1 cellular context compared by ENCODE assay signal in the genomic region with DNA sequence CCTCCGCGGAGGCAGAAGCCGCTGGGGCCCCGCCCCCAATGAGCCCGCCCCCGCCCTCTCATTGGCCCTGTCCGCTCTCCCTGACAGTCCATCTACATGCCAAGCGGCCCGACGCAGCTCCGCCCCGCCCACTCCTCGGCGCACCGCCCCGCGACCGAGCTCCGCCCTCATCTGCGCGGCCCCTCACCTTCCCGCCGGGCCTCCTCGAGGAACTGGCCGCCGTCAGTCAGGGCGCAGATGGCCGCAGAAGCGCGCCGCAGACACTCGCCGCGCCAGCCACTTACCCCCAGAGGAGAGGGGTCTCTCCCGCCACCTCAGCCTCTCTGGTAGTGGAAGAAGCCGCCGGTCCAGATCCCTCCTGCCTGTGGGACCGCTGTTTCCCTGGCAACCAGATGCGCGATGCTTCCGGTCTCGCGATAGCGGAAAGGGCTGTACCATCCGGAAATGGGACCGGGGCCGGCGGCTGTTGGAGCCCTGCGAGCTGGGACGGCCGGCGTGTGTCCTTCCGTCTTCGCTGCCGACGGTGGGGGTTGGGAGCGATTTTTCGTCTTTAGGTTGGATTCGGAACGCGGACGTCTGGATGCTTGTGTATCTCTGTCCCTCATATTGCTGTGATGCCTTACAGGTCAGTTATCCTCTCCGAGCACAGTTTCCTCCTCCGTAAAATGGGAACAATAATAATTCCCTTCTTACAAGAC.
A peak's percentile ranks its signal among the peaks of the same experiment; 100 is the strongest.
TF ChIP-seq lines count a peak whose summit lies in the region.

A gene (minus strand): TSS at position 401 of the 698 bp plus-strand sequence. CDS start 6,317 bp downstream, outside the sequence.

TF ChIP-seq in K562, 482 proteins besides CTCF, POLR2A, EP300 and RAD21 (continued from another document):
- TF ChIP-seq, protein P1, sequence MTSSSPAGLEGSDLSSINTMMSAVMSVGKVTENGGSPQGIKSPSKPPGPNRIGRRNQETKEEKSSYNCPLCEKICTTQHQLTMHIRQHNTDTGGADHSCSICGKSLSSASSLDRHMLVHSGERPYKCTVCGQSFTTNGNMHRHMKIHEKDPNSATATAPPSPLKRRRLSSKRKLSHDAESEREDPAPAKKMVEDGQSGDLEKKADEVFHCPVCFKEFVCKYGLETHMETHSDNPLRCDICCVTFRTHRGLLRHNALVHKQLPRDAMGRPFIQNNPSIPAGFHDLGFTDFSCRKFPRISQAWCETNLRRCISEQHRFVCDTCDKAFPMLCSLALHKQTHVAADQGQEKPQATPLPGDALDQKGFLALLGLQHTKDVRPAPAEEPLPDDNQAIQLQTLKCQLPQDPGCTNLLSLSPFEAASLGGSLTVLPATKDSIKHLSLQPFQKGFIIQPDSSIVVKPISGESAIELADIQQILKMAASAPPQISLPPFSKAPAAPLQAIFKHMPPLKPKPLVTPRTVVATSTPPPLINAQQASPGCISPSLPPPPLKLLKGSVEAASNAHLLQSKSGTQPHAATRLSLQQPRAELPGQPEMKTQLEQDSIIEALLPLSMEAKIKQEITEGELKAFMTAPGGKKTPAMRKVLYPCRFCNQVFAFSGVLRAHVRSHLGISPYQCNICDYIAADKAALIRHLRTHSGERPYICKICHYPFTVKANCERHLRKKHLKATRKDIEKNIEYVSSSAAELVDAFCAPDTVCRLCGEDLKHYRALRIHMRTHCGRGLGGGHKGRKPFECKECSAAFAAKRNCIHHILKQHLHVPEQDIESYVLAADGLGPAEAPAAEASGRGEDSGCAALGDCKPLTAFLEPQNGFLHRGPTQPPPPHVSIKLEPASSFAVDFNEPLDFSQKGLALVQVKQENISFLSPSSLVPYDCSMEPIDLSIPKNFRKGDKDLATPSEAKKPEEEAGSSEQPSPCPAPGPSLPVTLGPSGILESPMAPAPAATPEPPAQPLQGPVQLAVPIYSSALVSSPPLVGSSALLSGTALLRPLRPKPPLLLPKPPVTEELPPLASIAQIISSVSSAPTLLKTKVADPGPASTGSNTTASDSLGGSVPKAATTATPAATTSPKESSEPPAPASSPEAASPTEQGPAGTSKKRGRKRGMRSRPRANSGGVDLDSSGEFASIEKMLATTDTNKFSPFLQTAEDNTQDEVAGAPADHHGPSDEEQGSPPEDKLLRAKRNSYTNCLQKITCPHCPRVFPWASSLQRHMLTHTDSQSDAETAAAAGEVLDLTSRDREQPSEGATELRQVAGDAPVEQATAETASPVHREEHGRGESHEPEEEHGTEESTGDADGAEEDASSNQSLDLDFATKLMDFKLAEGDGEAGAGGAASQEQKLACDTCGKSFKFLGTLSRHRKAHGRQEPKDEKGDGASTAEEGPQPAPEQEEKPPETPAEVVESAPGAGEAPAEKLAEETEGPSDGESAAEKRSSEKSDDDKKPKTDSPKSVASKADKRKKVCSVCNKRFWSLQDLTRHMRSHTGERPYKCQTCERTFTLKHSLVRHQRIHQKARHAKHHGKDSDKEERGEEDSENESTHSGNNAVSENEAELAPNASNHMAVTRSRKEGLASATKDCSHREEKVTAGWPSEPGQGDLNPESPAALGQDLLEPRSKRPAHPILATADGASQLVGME (CRISPR knock-in tag; IDR thresholded peaks at IDR 0.05) = peak; percentile 98
- TF ChIP-seq, protein P2, sequence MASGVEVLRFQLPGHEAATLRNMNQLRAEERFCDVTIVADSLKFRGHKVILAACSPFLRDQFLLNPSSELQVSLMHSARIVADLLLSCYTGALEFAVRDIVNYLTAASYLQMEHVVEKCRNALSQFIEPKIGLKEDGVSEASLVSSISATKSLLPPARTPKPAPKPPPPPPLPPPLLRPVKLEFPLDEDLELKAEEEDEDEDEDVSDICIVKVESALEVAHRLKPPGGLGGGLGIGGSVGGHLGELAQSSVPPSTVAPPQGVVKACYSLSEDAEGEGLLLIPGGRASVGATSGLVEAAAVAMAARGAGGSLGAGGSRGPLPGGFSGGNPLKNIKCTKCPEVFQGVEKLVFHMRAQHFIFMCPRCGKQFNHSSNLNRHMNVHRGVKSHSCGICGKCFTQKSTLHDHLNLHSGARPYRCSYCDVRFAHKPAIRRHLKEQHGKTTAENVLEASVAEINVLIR (CRISPR knock-in tag; IDR thresholded peaks at IDR 0.05) = no peak
- peak; percentile 86 to 88 for TF ChIP-seq NRF1 (conservative IDR thresholded peaks at IDR 0.05 in 1 of 2, IDR thresholded peaks at IDR 0.05 in 1 of 2)
- TF ChIP-seq PCBP1 (IDR thresholded peaks at IDR 0.05; ENCODE audit: low read depth, low read length, poor library complexity, severe bottlenecking) = peak; percentile 58
- TF ChIP-seq, protein P3, sequence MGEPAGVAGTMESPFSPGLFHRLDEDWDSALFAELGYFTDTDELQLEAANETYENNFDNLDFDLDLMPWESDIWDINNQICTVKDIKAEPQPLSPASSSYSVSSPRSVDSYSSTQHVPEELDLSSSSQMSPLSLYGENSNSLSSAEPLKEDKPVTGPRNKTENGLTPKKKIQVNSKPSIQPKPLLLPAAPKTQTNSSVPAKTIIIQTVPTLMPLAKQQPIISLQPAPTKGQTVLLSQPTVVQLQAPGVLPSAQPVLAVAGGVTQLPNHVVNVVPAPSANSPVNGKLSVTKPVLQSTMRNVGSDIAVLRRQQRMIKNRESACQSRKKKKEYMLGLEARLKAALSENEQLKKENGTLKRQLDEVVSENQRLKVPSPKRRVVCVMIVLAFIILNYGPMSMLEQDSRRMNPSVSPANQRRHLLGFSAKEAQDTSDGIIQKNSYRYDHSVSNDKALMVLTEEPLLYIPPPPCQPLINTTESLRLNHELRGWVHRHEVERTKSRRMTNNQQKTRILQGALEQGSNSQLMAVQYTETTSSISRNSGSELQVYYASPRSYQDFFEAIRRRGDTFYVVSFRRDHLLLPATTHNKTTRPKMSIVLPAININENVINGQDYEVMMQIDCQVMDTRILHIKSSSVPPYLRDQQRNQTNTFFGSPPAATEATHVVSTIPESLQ (CRISPR knock-in tag; IDR thresholded peaks at IDR 0.05) = no peak
- TF ChIP-seq, protein P4, sequence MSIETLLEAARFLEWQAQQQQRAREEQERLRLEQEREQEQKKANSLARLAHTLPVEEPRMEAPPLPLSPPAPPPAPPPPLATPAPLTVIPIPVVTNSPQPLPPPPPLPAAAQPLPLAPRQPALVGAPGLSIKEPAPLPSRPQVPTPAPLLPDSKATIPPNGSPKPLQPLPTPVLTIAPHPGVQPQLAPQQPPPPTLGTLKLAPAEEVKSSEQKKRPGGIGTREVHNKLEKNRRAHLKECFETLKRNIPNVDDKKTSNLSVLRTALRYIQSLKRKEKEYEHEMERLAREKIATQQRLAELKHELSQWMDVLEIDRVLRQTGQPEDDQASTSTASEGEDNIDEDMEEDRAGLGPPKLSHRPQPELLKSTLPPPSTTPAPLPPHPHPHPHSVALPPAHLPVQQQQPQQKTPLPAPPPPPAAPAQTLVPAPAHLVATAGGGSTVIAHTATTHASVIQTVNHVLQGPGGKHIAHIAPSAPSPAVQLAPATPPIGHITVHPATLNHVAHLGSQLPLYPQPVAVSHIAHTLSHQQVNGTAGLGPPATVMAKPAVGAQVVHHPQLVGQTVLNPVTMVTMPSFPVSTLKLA (conservative IDR thresholded peaks at IDR 0.05) = peak; percentile 58 to 86; a peak in 3 of 4 replicates
- no peak for TF ChIP-seq SMC3 (conservative IDR thresholded peaks at IDR 0.05; ENCODE audit: insufficient read depth, low read depth, low read length)
- TF ChIP-seq HMGN3 (IDR thresholded peaks at IDR 0.05; ENCODE audit: borderline replicate concordance, extremely low read depth, insufficient read length, low read depth, low read length) = peak; percentile 52
- peak; percentile 100 for TF ChIP-seq CHD2 (IDR thresholded peaks at IDR 0.05; ENCODE audit: low read depth, low read length)
- no peak for TF ChIP-seq NFATC3 (IDR thresholded peaks at IDR 0.05)
- peak; percentile 33; the same call in 1 of the 2 replicates for TF ChIP-seq MTA3 (IDR thresholded peaks at IDR 0.05; ENCODE audit: borderline replicate concordance)
- TF ChIP-seq SNIP1 (IDR thresholded peaks at IDR 0.05; ENCODE audit: low read depth) = no peak
- TF ChIP-seq BCOR (IDR thresholded peaks at IDR 0.05) = peak; percentile 92
- TF ChIP-seq ELF1 (tag; IDR thresholded peaks at IDR 0.05) = peak; percentile 97
- TF ChIP-seq, protein P5, sequence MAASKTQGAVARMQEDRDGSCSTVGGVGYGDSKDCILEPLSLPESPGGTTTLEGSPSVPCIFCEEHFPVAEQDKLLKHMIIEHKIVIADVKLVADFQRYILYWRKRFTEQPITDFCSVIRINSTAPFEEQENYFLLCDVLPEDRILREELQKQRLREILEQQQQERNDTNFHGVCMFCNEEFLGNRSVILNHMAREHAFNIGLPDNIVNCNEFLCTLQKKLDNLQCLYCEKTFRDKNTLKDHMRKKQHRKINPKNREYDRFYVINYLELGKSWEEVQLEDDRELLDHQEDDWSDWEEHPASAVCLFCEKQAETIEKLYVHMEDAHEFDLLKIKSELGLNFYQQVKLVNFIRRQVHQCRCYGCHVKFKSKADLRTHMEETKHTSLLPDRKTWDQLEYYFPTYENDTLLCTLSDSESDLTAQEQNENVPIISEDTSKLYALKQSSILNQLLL (CRISPR knock-in tag; IDR thresholded peaks at IDR 0.05; ENCODE audit: borderline replicate concordance) = no peak
- peak; percentile 73; the same call in 1 of the 2 replicates for TF ChIP-seq POLR2AphosphoS5 (IDR thresholded peaks at IDR 0.05; ENCODE audit: control insufficient read depth, insufficient read depth, low read depth, low read length)
- TF ChIP-seq ZNF780A (CRISPR knock-in tag; IDR thresholded peaks at IDR 0.05) = no peak
- no peak for TF ChIP-seq MYNN (IDR thresholded peaks at IDR 0.05)
- no peak for TF ChIP-seq MYNN (CRISPR knock-in tag; IDR thresholded peaks at IDR 0.05)
- TF ChIP-seq ZEB2 (IDR thresholded peaks at IDR 0.05) = no peak
- peak; percentile 99 for TF ChIP-seq RFX1 (IDR thresholded peaks at IDR 0.05)
- no peak for TF ChIP-seq HMG20A (CRISPR knock-in tag; conservative IDR thresholded peaks at IDR 0.05)
- no peak for TF ChIP-seq GTF2F1 (IDR thresholded peaks at IDR 0.05; ENCODE audit: low read depth, low read length)
- no peak for TF ChIP-seq FOXA1 (IDR thresholded peaks at IDR 0.05; ENCODE audit: borderline replicate concordance)
- TF ChIP-seq SMAD3 (CRISPR knock-in tag; conservative IDR thresholded peaks at IDR 0.05) = no peak
- TF ChIP-seq FUS (optimal IDR thresholded peaks at IDR 0.05; ENCODE audit: low read depth, low read length) = no peak
- TF ChIP-seq KLF1 (tag; IDR thresholded peaks at IDR 0.05) = no peak
- TF ChIP-seq, protein P6, sequence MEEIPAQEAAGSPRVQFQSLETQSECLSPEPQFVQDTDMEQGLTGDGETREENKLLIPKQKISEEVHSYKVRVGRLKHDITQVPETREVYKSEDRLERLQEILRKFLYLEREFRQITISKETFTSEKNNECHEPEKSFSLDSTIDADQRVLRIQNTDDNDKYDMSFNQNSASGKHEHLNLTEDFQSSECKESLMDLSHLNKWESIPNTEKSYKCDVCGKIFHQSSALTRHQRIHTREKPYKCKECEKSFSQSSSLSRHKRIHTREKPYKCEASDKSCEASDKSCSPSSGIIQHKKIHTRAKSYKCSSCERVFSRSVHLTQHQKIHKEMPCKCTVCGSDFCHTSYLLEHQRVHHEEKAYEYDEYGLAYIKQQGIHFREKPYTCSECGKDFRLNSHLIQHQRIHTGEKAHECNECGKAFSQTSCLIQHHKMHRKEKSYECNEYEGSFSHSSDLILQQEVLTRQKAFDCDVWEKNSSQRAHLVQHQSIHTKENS (CRISPR knock-in tag; IDR thresholded peaks at IDR 0.05) = no peak
- TF ChIP-seq, protein P7, sequence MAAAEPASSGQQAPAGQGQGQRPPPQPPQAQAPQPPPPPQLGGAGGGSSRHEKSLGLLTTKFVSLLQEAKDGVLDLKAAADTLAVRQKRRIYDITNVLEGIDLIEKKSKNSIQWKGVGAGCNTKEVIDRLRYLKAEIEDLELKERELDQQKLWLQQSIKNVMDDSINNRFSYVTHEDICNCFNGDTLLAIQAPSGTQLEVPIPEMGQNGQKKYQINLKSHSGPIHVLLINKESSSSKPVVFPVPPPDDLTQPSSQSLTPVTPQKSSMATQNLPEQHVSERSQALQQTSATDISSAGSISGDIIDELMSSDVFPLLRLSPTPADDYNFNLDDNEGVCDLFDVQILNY (CRISPR knock-in tag; IDR thresholded peaks at IDR 0.05) = peak; percentile 46; the same call in 1 of the 2 replicates
- TF ChIP-seq PHF21A (IDR thresholded peaks at IDR 0.05; ENCODE audit: borderline replicate concordance, low read depth) = peak; percentile 49; the same call in 1 of the 2 replicates
- TF ChIP-seq ZNF696 (CRISPR knock-in tag; conservative IDR thresholded peaks at IDR 0.05) = no peak
- TF ChIP-seq FOXK1 (CRISPR knock-in tag; IDR thresholded peaks at IDR 0.05; ENCODE audit: borderline replicate concordance) = no peak
- TF ChIP-seq ZNF12 (CRISPR knock-in tag; IDR thresholded peaks at IDR 0.05) = no peak
- TF ChIP-seq RBM25 (IDR thresholded peaks at IDR 0.05; ENCODE audit: low read depth, low read length, severe bottlenecking) = peak; percentile 98
- TF ChIP-seq HSF4 (CRISPR knock-in tag; IDR thresholded peaks at IDR 0.05; ENCODE audit: borderline replicate concordance) = no peak
- TF ChIP-seq ZNF184 (CRISPR knock-in tag; IDR thresholded peaks at IDR 0.05) = no peak
- TF ChIP-seq ZZZ3 (IDR thresholded peaks at IDR 0.05) = 0 out of 2 replicates have a peak, but pooled peaks have one; percentile 41
- TF ChIP-seq, protein P8, sequence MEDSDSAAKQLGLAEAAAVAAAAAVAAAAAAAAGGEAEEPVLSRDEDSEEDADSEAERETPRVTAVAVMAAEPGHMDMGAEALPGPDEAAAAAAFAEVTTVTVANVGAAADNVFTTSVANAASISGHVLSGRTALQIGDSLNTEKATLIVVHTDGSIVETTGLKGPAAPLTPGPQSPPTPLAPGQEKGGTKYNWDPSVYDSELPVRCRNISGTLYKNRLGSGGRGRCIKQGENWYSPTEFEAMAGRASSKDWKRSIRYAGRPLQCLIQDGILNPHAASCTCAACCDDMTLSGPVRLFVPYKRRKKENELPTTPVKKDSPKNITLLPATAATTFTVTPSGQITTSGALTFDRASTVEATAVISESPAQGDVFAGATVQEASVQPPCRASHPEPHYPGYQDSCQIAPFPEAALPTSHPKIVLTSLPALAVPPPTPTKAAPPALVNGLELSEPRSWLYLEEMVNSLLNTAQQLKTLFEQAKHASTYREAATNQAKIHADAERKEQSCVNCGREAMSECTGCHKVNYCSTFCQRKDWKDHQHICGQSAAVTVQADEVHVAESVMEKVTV (CRISPR knock-in tag; IDR thresholded peaks at IDR 0.05) = no peak
- TF ChIP-seq, protein P9, sequence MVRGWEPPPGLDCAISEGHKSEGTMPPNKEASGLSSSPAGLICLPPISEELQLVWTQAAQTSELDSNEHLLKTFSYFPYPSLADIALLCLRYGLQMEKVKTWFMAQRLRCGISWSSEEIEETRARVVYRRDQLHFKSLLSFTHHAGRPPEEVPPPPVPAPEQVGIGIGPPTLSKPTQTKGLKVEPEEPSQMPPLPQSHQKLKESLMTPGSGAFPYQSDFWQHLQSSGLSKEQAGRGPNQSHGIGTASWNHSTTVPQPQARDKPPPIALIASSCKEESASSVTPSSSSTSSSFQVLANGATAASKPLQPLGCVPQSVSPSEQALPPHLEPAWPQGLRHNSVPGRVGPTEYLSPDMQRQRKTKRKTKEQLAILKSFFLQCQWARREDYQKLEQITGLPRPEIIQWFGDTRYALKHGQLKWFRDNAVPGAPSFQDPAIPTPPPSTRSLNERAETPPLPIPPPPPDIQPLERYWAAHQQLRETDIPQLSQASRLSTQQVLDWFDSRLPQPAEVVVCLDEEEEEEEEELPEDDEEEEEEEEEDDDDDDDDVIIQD (CRISPR knock-in tag; IDR thresholded peaks at IDR 0.05) = no peak
- peak; percentile 52 to 98; a peak in 3 of 4 replicates for TF ChIP-seq FOXK2 (conservative IDR thresholded peaks at IDR 0.05 in 1 of 2, IDR thresholded peaks at IDR 0.05 in 1 of 2; ENCODE audit: low read depth in 2 of 2)
- no peak for TF ChIP-seq STAT5A (IDR thresholded peaks at IDR 0.05; ENCODE audit: borderline replicate concordance, low read length)
- peak; percentile 90 for TF ChIP-seq POLR2G (IDR thresholded peaks at IDR 0.05; ENCODE audit: low read depth, low read length)
- TF ChIP-seq NR4A1 (CRISPR knock-in tag; IDR thresholded peaks at IDR 0.05) = no peak
- no peak for TF ChIP-seq NR4A1 (tag; IDR thresholded peaks at IDR 0.05)
